1 cellular context compared by ENCODE assay signal in genomic region chr13:102798653-102799543, GRCh38.
TF ChIP-seq lines count a peak whose summit lies in the region.

Gene BIVM (plus strand): TSS chr13:102799119. CDS start chr13:102807268, 8,149 bp downstream.
Gene POGLUT2 (minus strand): TSS chr13:102798976. CDS start chr13:102798670, 306 bp downstream.

TF ChIP-seq in HepG2, 621 proteins besides CTCF, POLR2A, EP300 and RAD21 (continues in another document):
- TF ChIP-seq NFKB2 (CRISPR knock-in tag; IDR thresholded peaks at IDR 0.05; ENCODE audit: borderline replicate concordance) (no peak; the same call in 1 of the 2 replicates), JUND (CRISPR knock-in tag; IDR thresholded peaks at IDR 0.05) (no peak), HNRNPLL (IDR thresholded peaks at IDR 0.05; ENCODE audit: low read depth, low read length, poor library complexity, severe bottlenecking) (peak; percentile 25), MNT (IDR thresholded peaks at IDR 0.05) (no peak; the same call in 1 of the 2 replicates), ZNF274 (CRISPR knock-in tag; IDR thresholded peaks at IDR 0.05) (no peak), THAP11 (CRISPR knock-in tag; IDR thresholded peaks at IDR 0.05) (peak; percentile 99), TBP (CRISPR knock-in tag; IDR thresholded peaks at IDR 0.05) (no peak), MATR3 (CRISPR knock-in tag; IDR thresholded peaks at IDR 0.05) (no peak), MLXIP (CRISPR knock-in tag; IDR thresholded peaks at IDR 0.05; ENCODE audit: borderline replicate concordance) (no peak), MXD1 (CRISPR knock-in tag; IDR thresholded peaks at IDR 0.05) (peak; percentile 11; the same call in 1 of the 2 replicates), GZF1 (CRISPR knock-in tag; IDR thresholded peaks at IDR 0.05) (no peak), MED13 (CRISPR knock-in tag; IDR thresholded peaks at IDR 0.05) (no peak), JARID2 (CRISPR knock-in tag; IDR thresholded peaks at IDR 0.05; ENCODE audit: insufficient replicate concordance) (no peak), ESRRA (CRISPR knock-in tag; IDR thresholded peaks at IDR 0.05; ENCODE audit: low read depth) (no peak; the same call in 1 of the 2 replicates), TMF1 (CRISPR knock-in tag; IDR thresholded peaks at IDR 0.05; ENCODE audit: low read depth) (peak; percentile 34; the same call in 1 of the 2 replicates), TBL1XR1 (IDR thresholded peaks at IDR 0.05; ENCODE audit: borderline replicate concordance, low read length, partially characterized antibody) (no peak), HCFC1 (IDR thresholded peaks at IDR 0.05; ENCODE audit: low read depth, low read length) (peak; percentile 95), ZNF20 (CRISPR knock-in tag; IDR thresholded peaks at IDR 0.05) (no peak), NR2F1 (CRISPR knock-in tag; IDR thresholded peaks at IDR 0.05) (no peak), ZNF263 (CRISPR knock-in tag; IDR thresholded peaks at IDR 0.05) (0 out of 2 replicates have a peak, but pooled peaks have one; percentile 10), SMARCE1 (IDR thresholded peaks at IDR 0.05; ENCODE audit: borderline replicate concordance) (no peak), PRMT3 (CRISPR knock-in tag; IDR thresholded peaks at IDR 0.05; ENCODE audit: borderline replicate concordance, low read depth) (no peak), RERE (CRISPR knock-in tag; IDR thresholded peaks at IDR 0.05; ENCODE audit: low read depth) (no peak), PRDM10 (CRISPR knock-in tag; IDR thresholded peaks at IDR 0.05; ENCODE audit: low read depth) (peak; percentile 36; the same call in 1 of the 2 replicates), KDM5A (IDR thresholded peaks at IDR 0.05; ENCODE audit: borderline replicate concordance, low read length) (no peak; the same call in none of the 2 replicates), U2AF2 (IDR thresholded peaks at IDR 0.05; ENCODE audit: low read depth, low read length) (no peak), SUZ12 (IDR thresholded peaks at IDR 0.05; ENCODE audit: low read depth, low read length) (peak; percentile 78), ZBTB14 (CRISPR knock-in tag; IDR thresholded peaks at IDR 0.05) (no peak), NFYB (CRISPR knock-in tag; IDR thresholded peaks at IDR 0.05) (peak; percentile 99), ZNF552 (CRISPR knock-in tag; IDR thresholded peaks at IDR 0.05; ENCODE audit: borderline replicate concordance) (peak; percentile 23; the same call in 1 of the 2 replicates), MIER2 (CRISPR knock-in tag; IDR thresholded peaks at IDR 0.05) (no peak), FOXA3 (CRISPR knock-in tag; IDR thresholded peaks at IDR 0.05) (no peak), ZMYM2 (CRISPR knock-in tag; IDR thresholded peaks at IDR 0.05) (0 out of 2 replicates have a peak, but pooled peaks have one; percentile 25), MEIS1 (CRISPR knock-in tag; IDR thresholded peaks at IDR 0.05; ENCODE audit: borderline replicate concordance) (0 out of 2 replicates have a peak, but pooled peaks have one; percentile 45), ZBTB10 (CRISPR knock-in tag; IDR thresholded peaks at IDR 0.05; ENCODE audit: borderline replicate concordance) (no peak), ZNF777 (CRISPR knock-in tag; IDR thresholded peaks at IDR 0.05) (peak; percentile 87), ZNF781 (CRISPR knock-in tag; IDR thresholded peaks at IDR 0.05; ENCODE audit: borderline replicate concordance, not compliant biosample characterization) (peak; percentile 20), ARID2 (CRISPR knock-in tag; IDR thresholded peaks at IDR 0.05; ENCODE audit: borderline replicate concordance) (no peak), HDAC1 (CRISPR knock-in tag; IDR thresholded peaks at IDR 0.05) (peak; percentile 75), CENPT (CRISPR knock-in tag; IDR thresholded peaks at IDR 0.05; ENCODE audit: low read depth) (no peak), EZH2 (conservative IDR thresholded peaks at IDR 0.05; ENCODE audit: low read depth, low read length) (no peak), STAT5B (CRISPR knock-in tag; IDR thresholded peaks at IDR 0.05) (no peak), ZEB1 (IDR thresholded peaks at IDR 0.05; ENCODE audit: insufficient replicate concordance, low read depth) (peak; percentile 69), ZNF367 (CRISPR knock-in tag; IDR thresholded peaks at IDR 0.05; ENCODE audit: borderline replicate concordance) (no peak), ZNF143 (CRISPR knock-in tag; IDR thresholded peaks at IDR 0.05) (peak; percentile 99), ZNF672 (CRISPR knock-in tag; IDR thresholded peaks at IDR 0.05) (no peak), CREM (IDR thresholded peaks at IDR 0.05) (peak; percentile 96), CREM (CRISPR knock-in tag; IDR thresholded peaks at IDR 0.05) (no peak), KAT8 (CRISPR knock-in tag; IDR thresholded peaks at IDR 0.05) (peak; percentile 68), ZNF564 (CRISPR knock-in tag; IDR thresholded peaks at IDR 0.05) (no peak), ZIK1 (CRISPR knock-in tag; IDR thresholded peaks at IDR 0.05; ENCODE audit: borderline replicate concordance, low read depth) (peak; percentile 81; the same call in 1 of the 2 replicates), ZNF207 (IDR thresholded peaks at IDR 0.05; ENCODE audit: borderline replicate concordance) (no peak)
